1 cellular context compared by ENCODE assay signal in genomic region chr17:5042152-5043022, GRCh38.
TF ChIP-seq lines count a peak whose summit lies in the region.

No MANE protein-coding gene starts in this region.

TF ChIP-seq in WTC11, 78 proteins besides CTCF, POLR2A, EP300 and RAD21 (continued from another document):
- TF ChIP-seq ZMAT4 (CRISPR knock-in tag; IDR thresholded peaks at IDR 0.05) (no peak), GTF2I (CRISPR knock-in tag; conservative IDR thresholded peaks at IDR 0.05) (no peak), PRDM15 (CRISPR knock-in tag; IDR thresholded peaks at IDR 0.05) (no peak), ZNF232 (CRISPR knock-in tag; IDR thresholded peaks at IDR 0.05) (no peak)
